ENCODE assay signal across 12 cellular contexts in the genomic region with DNA sequence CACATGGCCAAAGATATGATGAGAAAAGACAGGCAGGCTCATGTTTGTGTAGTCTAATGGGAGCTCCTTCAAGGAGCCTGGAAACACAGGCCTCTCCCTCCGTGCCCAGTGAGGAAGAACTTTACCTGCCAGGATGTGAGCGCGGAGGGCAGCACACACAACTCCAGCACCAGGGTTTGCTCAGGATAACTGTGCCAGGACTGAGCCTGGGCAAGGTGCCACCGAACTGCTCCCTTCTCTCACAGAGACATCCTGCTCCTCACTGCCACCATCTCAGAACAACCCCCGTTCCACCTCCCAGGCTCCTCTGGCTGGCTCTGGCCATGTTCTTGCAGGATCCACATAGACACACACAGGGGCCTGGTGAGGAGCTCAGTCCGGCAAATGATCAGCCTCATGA.
A peak's percentile ranks its signal among the peaks of the same experiment; 100 is the strongest.
DNase-seq lines count a peak whose midpoint lies in the region; ATAC-seq and TF ChIP-seq lines count a peak whose summit lies in the region.
"Had no signal": no experiment of that assay in that cellular context is flagged by ENCODE, and none has a peak within 500 bp of the region (broad histone marks: within the 10 kb centered on the region; RNA-seq: fewer than 3 reads in every experiment).

No MANE protein-coding gene starts in this region.

- H3K36me3 Mint-ChIP-seq in nephron progenitor cell (ENCODE audit: low read depth) = no peaks in the 10 kb centered on the region

- H3K9me3 Mint-ChIP-seq in nephron progenitor cell = no peaks in the 10 kb centered on the region

- ATAC-seq in GM21381 (IDR thresholded peaks at IDR 0.05; ENCODE audit: unreplicated experiment) = peak; percentile 1
- no peak for ATAC-seq in GM18511 (IDR thresholded peaks at IDR 0.05; ENCODE audit: unreplicated experiment)
- ATAC-seq in HG03095 (IDR thresholded peaks at IDR 0.05; ENCODE audit: unreplicated experiment) = no peak

- DNase-seq in COLO668 (lab: John Stamatoyannopoulos, UW; ENCODE audit: unreplicated experiment) (peak; percentile 12), nephron progenitor cell (no peak), superior temporal gyrus (ENCODE audit: extremely low spot score) (no peak), DMS79 treated with DMSO at 0.1 percent for 48 hours (lab: John Stamatoyannopoulos, UW) (no peak)
- DNase-seq: activated CD4-positive, alpha-beta T cell treated with anti-CD3 and anti-CD28 coated beads, Interleukin-2, amount 50 U/mL, for 48 hours; H7; NCI-H1048; tibial artery had no signal

- TF ChIP-seq POLR2A in Raji (IDR thresholded peaks at IDR 0.05; ENCODE audit: insufficient read depth, low read depth, low read length) = peak; percentile 20; the same call in 1 of the 2 replicates

- H3K27me3 Mint-ChIP-seq in nephron progenitor cell (ENCODE audit: low read depth, poor library complexity) = peaks cover 8% of the 10 kb centered on the region

- no peak for TF ChIP-seq CTCF in nephron progenitor cell (IDR thresholded peaks at IDR 0.05)

- H3K27ac Mint-ChIP-seq in nephron progenitor cell = peak overlapping the region; percentile 55

- H3K4me1 Mint-ChIP-seq in nephron progenitor cell = peaks cover 30% of the 10 kb centered on the region

- no peak overlapping the region for H3K4me3 Mint-ChIP-seq in nephron progenitor cell
